Comparison of ENCODE assay signal across 30 cellular contexts in genomic region chr9:130429407-130429806, GRCh38. TPM values are rescaled to one million over a fixed set of nuclear protein-coding genes. Genes with fewer than 3 reads are reported as not detected.
"Had no signal": no experiment of that assay in that cellular context is flagged by ENCODE, and none has a peak within 500 bp of the region (broad histone marks: within the 10 kb centered on the region; RNA-seq: fewer than 3 reads in every experiment).

No MANE protein-coding gene starts in this region.

- H3K27ac ChIP-seq: adrenal gland, body of pancreas, colonic mucosa, dorsolateral prefrontal cortex, WERI-Rb-1 had no signal

- DNase-seq: activated B cell treated with CpG ODN at 0.5 μM for 24 hours; activated CD4-positive, alpha-beta T cell treated with anti-CD3 and anti-CD28 coated beads for 48 hours; activated CD4-positive, alpha-beta T cell treated with anti-CD3 and anti-CD28 coated beads, Interleukin-2, amount 50 U/mL, for 1 hour; activated CD4-positive, alpha-beta T cell treated with anti-CD3 and anti-CD28 coated beads, Interleukin-2, amount 50 U/mL, for 48 hours; activated CD8-positive, alpha-beta memory T cell treated with anti-CD3 and anti-CD28 coated beads for 24 hours; activated CD8-positive, alpha-beta T cell treated with anti-CD3 and anti-CD28 coated beads for 36 hours; activated effector memory CD4-positive, alpha-beta T cell treated with anti-CD3 and anti-CD28 coated beads, Interleukin-2, amount 50 U/mL, for 16 hours; activated naive CD4-positive, alpha-beta T cell treated with anti-CD3 and anti-CD28 coated beads for 36 hours; activated naive CD8-positive, alpha-beta T cell treated with anti-CD3 and anti-CD28 coated beads for 36 hours; activated naive CD8-positive, alpha-beta T cell treated with anti-CD3 and anti-CD28 coated beads, Interleukin-2, amount 50 U/mL, for 24 hours; activated T-cell treated with anti-CD3 and anti-CD28 coated beads, Interleukin-2, amount 50 U/mL, for 1 hour; activated T-cell treated with anti-CD3 and anti-CD28 coated beads, Interleukin-2, amount 50 U/mL, for 48 hours; adrenal gland; amygdala; aorta; body of pancreas; central memory CD4-positive, alpha-beta T cell; cerebellar nuclear complex; colonic mucosa; dorsolateral prefrontal cortex; effector memory CD4-positive, alpha-beta T cell; endodermal cell; foreskin fibroblast; glutamatergic neuron; T-helper 1 cell; T-helper 17 cell; T1000; WERI-Rb-1 had no signal

- ATAC-seq: activated CD4-positive, CD25-positive, alpha-beta regulatory T cell treated with anti-CD3 and anti-CD28 coated beads, Interleukin-2, amount 50 U/mL, for 24 hours; activated CD8-positive, alpha-beta T cell treated with anti-CD3 and anti-CD28 coated beads for 36 hours; activated naive CD8-positive, alpha-beta T cell treated with anti-CD3 and anti-CD28 coated beads, Interleukin-2, amount 50 U/mL, for 24 hours; body of pancreas; esophagus mucosa; T-helper 17 cell had no signal

- H3K36me3 ChIP-seq: adrenal gland, colonic mucosa, WERI-Rb-1 had no signal

- H3K4me3 ChIP-seq: adrenal gland, body of pancreas, colonic mucosa, dorsolateral prefrontal cortex had no signal

- H3K9me3 ChIP-seq: adrenal gland, body of pancreas, colonic mucosa had no signal

- H3K27me3 ChIP-seq: adrenal gland, colonic mucosa had no signal

RNA-seq across cellular contexts. Expression of gene ASS1, which starts 15.4 kb away (rescaled TPM):
- total RNA-seq: T-helper 17 cell had no signal
